In genomic region chrX:78124304-78124703, GRCh38 we compare ENCODE assay signal across 11 cellular contexts. TPM values are rescaled to one million over a fixed set of nuclear protein-coding genes. Genes with fewer than 3 reads are reported as not detected.
DNase-seq lines count a peak whose midpoint lies in the region; ATAC-seq, FAIRE-seq and TF ChIP-seq lines count a peak whose summit lies in the region.
"Had no signal": no experiment of that assay in that cellular context is flagged by ENCODE, and none has a peak within 500 bp of the region (broad histone marks: within the 10 kb centered on the region; RNA-seq: fewer than 3 reads in every experiment).

No MANE protein-coding gene starts in this region.

- H3F3A ChIP-seq in PC-9 (ENCODE audit: insufficient read depth, low read depth) = peaks cover 46% of the 10 kb centered on the region

- ATAC-seq in HG03469 (IDR thresholded peaks at IDR 0.05; ENCODE audit: unreplicated experiment) = no peak
- no peak for ATAC-seq in pancreas
- ATAC-seq in HG03280 (IDR thresholded peaks at IDR 0.05; ENCODE audit: unreplicated experiment) = no peak
- ATAC-seq in HG03342 (IDR thresholded peaks at IDR 0.05; ENCODE audit: unreplicated experiment) = no peak
- ATAC-seq: left cardiac atrium had no signal

- H3K27ac ChIP-seq in PC-9 = no peak overlapping the region
- H3K27ac ChIP-seq in pancreas = no peak overlapping the region
- H3K27ac ChIP-seq: skin epidermis had no signal

- H3K4me2 ChIP-seq in PC-9 = no peak overlapping the region

- H3K36me3 ChIP-seq in GM06990 (ENCODE audit: control insufficient read depth, insufficient read depth, low read length) (peaks cover 5% of the 10 kb centered on the region), PC-9 (ENCODE audit: low read depth) (peaks cover 28% of the 10 kb centered on the region), pancreas (peaks cover 0 to 24% (median 0%) of the 10 kb centered on the region in 3 donors)

- no peak for FAIRE-seq in pancreas (lab: Jason Lieb, UNC)

- H3K4me1 ChIP-seq in PC-9 (replicated peaks; ENCODE audit: insufficient read depth) (no peaks in the 10 kb centered on the region), pancreas (no peaks in the 10 kb centered on the region)

- peak; percentile 47 for TF ChIP-seq CTCF in GM06990 (IDR thresholded peaks at IDR 0.05; ENCODE audit: insufficient read depth, low read length, poor library complexity, severe bottlenecking)
- peak; percentile 28; the same call in 1 of the 2 replicates for TF ChIP-seq CTCF in PC-9 (conservative IDR thresholded peaks at IDR 0.05)
- peak; percentile 35 for TF ChIP-seq CTCF in fibroblast of pulmonary artery (IDR thresholded peaks at IDR 0.05; ENCODE audit: low read length, missing control alignments)
- no peak for TF ChIP-seq CTCF in pancreas (IDR thresholded peaks at IDR 0.05)

- 64 to 86% methylated on average over 2 of the region's 2 CpGs for WGBS in pancreas, 2 donors

- H3K9me3 ChIP-seq in PC-9 (ENCODE audit: insufficient read depth, low read depth) (no peaks in the 10 kb centered on the region), pancreas (no peaks in the 10 kb centered on the region)

- peaks cover 50% of the 10 kb centered on the region for H4K20me1 ChIP-seq in PC-9 (ENCODE audit: insufficient read depth)

- no peaks in the 10 kb centered on the region for H3K27me3 ChIP-seq in GM06990 (replicated peaks; ENCODE audit: control insufficient read depth, insufficient read depth, low read length)
- H3K27me3 ChIP-seq in PC-9 (ENCODE audit: insufficient read depth, low read depth) = no peaks in the 10 kb centered on the region
- H3K27me3 ChIP-seq in pancreas = no peaks in the 10 kb centered on the region

- H2AFZ ChIP-seq in PC-9 = no peak overlapping the region

- no peaks in the 10 kb centered on the region for H3K9me2 ChIP-seq in PC-9 (ENCODE audit: insufficient read depth)

- intact Hi-C loops in PC-9 (cut with micrococcal nuclease; ENCODE audit: unreplicated experiment) (loop anchor here (10.0 kb wide), 1 partner anchor 220 kb away; no protein-coding TSS in a partner anchor), pancreas (cut with DNase I) (no loop called here)

- CTCF ChIA-PET in PC-9 (lab: Charles Lee) = no interaction called here

- BruUV-seq in PC-9 (replicated peaks; lab: Mats Ljungman, UMichigan) = no TSS peak

- DNase-seq in Ammon's horn (ENCODE audit: low spot score) (peak; percentile 9), GM06990 (ENCODE audit: extremely low read depth, insufficient read length) (no peak), PC-9 (no peak), fibroblast of pulmonary artery (ENCODE audit: low read depth) (peak; percentile 28), pancreas (no peak)
- DNase-seq: left cardiac atrium, NCI-H1694 treated with DMSO at 0.1 percent for 48 hours had no signal

- POLR2A ChIA-PET in PC-9 (lab: Charles Lee; ENCODE audit: unreplicated experiment) = interaction anchor here (0.6 kb wide), 1 partner anchor 17 kb away, joined by 19 read pairs; no protein-coding TSS in a partner anchor

- peaks cover 18% of the 10 kb centered on the region; the same call in 1 of the 2 replicates for H3K79me2 ChIP-seq in PC-9 (ENCODE audit: low read depth)

- H3K4me3 ChIP-seq in GM06990 (replicated peaks; ENCODE audit: low read depth, low read length) (no peak overlapping the region), PC-9 (no peak overlapping the region), fibroblast of pulmonary artery (replicated peaks; ENCODE audit: low read depth, low read length) (no peak overlapping the region), pancreas (no peak overlapping the region)
- H3K4me3 ChIP-seq: skin epidermis had no signal

RNA-seq across cellular contexts. Expression of gene TAF9B, which starts 15.1 kb away (rescaled TPM):
- 8.8 and 11.4 TPM in 2 replicates for total RNA-seq in PC-9 (2021)
- 10 to 100 TPM in 2 of 6 donors, 1 to 10 TPM in 4; 7.2 to 13.2 (median 9.0) TPM for total RNA-seq in pancreas
- 10 to 100 TPM in 1 of 2 donors, 1 to 10 TPM in 1; 7.2 to 13.2 TPM for polyA plus RNA-seq in pancreas

RNA-seq across cellular contexts. Expression of gene PGK1, which starts 20.3 kb away (rescaled TPM):
- total RNA-seq in PC-9 (2021) (320 and 409 TPM in 2 replicates), pancreas (100 to 1,000 TPM in 2 of 6 donors, 10 to 100 TPM in 4; 38.3 to 120 (median 74.2) TPM)
- 10 to 100 TPM; 27.0 to 68.5 TPM for polyA plus RNA-seq in pancreas

Comparison
In these comparisons a context has a peak if more than half of its experiments do, and no peak if none do; other contexts are left out.
1. DNase-seq: peak in Ammon's horn (single experiment) and fibroblast of pulmonary artery (single experiment); none in GM06990 (single experiment), PC-9 (0 of 2) and pancreas (0 of 6).
2. CTCF ChIP-seq: peak in GM06990 (single experiment), PC-9 (single experiment) and fibroblast of pulmonary artery (single experiment); none in pancreas (0 of 4).